ENCODE assay signal across 3 cellular contexts in the genomic region with DNA sequence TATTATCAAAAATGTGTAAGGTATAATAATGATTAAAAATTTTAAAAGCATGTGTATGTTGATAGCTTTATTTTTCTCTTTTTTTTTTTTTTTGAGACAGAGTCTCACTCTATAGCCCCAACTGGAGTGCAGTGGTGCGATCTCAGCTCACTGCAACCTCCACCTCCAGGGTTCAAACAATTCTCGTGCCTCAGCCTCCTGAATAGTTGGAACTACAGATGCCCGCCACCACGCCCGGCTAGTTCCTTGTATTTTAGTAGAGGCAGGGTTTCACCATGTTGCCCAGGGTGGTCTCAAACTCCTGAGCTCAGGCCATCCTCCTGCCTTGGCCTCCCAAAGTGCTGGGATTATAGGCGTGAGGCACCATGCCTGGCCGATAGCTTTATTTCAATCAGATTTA. TPM values are rescaled to one million over a fixed set of nuclear protein-coding genes. Genes with fewer than 3 reads are reported as not detected.
"Had no signal": no experiment of that assay in that cellular context is flagged by ENCODE, and none has a peak within 500 bp of the region (broad histone marks: within the 10 kb centered on the region; RNA-seq: fewer than 3 reads in every experiment).

No MANE protein-coding gene starts in this region.

RNA-seq across cellular contexts. Expression of a gene that starts 20.9 kb away (rescaled TPM):
- total RNA-seq: K562, SK-MEL-5 had no signal
- polyA plus RNA-seq: IgD-negative memory B cell, K562 had no signal
